23 cellular contexts compared by ENCODE assay signal in the genomic region with DNA sequence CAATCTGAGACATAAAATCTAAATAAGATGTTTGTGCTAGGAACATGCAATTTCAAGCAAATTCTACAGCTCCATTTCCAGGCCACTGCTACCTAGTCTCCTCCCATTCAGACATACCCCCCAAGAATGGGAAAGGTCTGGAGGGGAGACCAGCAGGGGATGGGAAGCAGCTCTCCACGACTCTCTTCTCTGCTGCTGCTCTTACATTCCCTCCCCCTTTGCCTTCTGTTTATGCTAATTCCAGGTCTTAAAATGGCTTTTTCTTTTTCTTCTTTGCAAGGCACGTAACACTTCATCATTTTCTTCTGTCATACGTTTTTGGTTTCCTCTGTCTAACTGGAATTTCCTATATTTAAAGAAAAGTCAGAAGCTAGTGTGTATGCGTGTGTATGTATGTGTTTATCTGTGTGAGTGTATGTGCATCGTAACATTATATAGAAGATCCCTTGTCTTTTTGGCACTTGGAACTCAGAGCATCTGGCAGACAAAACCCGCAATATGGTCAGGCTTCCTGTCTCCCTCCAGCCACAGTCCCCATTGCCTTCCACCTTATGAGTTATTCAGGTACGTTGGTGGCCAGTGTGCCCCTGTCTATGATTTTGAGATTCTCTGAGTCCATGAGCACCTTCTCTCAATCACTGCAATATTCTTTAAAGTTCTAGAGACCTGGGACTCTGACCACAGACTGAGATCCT.
"Had no signal": no experiment of that assay in that cellular context is flagged by ENCODE, and none has a peak within 500 bp of the region (broad histone marks: within the 10 kb centered on the region; RNA-seq: fewer than 3 reads in every experiment).

No MANE protein-coding gene starts in this region.

- H3K4me2 ChIP-seq: hepatocyte, neural progenitor cell, smooth muscle cell had no signal

- H2AFZ ChIP-seq: hepatocyte, neural progenitor cell had no signal

- DNase-seq: effector CD8-positive, alpha-beta T cell; endodermal cell; heart left ventricle; kidney; midbrain; naive thymus-derived CD4-positive, alpha-beta T cell; stimulated activated CD4-positive, alpha-beta T cell treated with anti-CD3 and anti-CD28 coated beads, Interleukin-12 subunit alpha, Interleukin-12 subunit beta, amount 100 ng/mL, for 4 hours; stimulated activated CD4-positive, alpha-beta T cell treated with anti-CD3 and anti-CD28 coated beads, Interleukin-1b, Interleukin-23, amount 100 ng/mL, for 48 hours; stimulated activated CD4-positive, alpha-beta T cell treated with anti-CD3 and anti-CD28 coated beads, Interleukin-4, amount 100 ng/mL, for 24 hours; stimulated activated naive CD4-positive, alpha-beta T cell treated with Interleukin-2 at 50 U/mL for 16 hours; stomach; thyroid gland; trophoblast cell had no signal

- H3K4me3 ChIP-seq: esophagus muscularis mucosa, gastroesophageal sphincter, heart left ventricle, hepatocyte, lung, neural progenitor cell, prostate gland, right atrium auricular region, smooth muscle cell, stomach, thyroid gland, vagina had no signal

- H3K36me3 ChIP-seq: esophagus muscularis mucosa, gastroesophageal sphincter, heart left ventricle, neural progenitor cell, prostate gland, right atrium auricular region, stomach, thyroid gland, vagina had no signal

- H3K9ac ChIP-seq: neural progenitor cell had no signal

- H3K27ac ChIP-seq: esophagus muscularis mucosa, foreskin keratinocyte, gastroesophageal sphincter, heart left ventricle, hepatocyte, neural progenitor cell, prostate gland, right atrium auricular region, stomach, thyroid gland, vagina had no signal

- H3K4me1 ChIP-seq: esophagus muscularis mucosa, gastroesophageal sphincter, heart left ventricle, prostate gland, right atrium auricular region, thyroid gland had no signal

- H3K27me3 ChIP-seq: esophagus muscularis mucosa, foreskin keratinocyte, gastroesophageal sphincter, heart left ventricle, hepatocyte, neural progenitor cell, right atrium auricular region, stomach, thyroid gland, vagina had no signal

- H3K79me2 ChIP-seq: hepatocyte had no signal
